In genomic region chr15:67836477-67836876, GRCh38 we compare ENCODE assay signal across 8 cellular contexts. TPM values are rescaled to one million over a fixed set of nuclear protein-coding genes. Genes with fewer than 3 reads are reported as not detected.
A peak's percentile ranks its signal among the peaks of the same experiment; 100 is the strongest.
DNase-seq lines count a peak whose midpoint lies in the region; ATAC-seq and TF ChIP-seq lines count a peak whose summit lies in the region.

No MANE protein-coding gene starts in this region.

- CTCF ChIA-PET in activated CD4-positive, alpha-beta memory T cell treated with anti-CD3 and anti-CD28 coated beads for 36 hours (lab: Charles Lee) = interaction anchor here (0.8 to 5.1 kb wide), 9 partner anchors 11 to 379 kb away, joined by 3 to 104 read pairs (median 5); partner anchors contain the start of genes C15orf61 and SKOR1

- H3K9ac ChIP-seq in fibroblast of lung (ENCODE audit: insufficient read depth, low read length) = no peak overlapping the region

- H3K27me3 ChIP-seq in fibroblast of lung (ENCODE audit: control insufficient read depth, insufficient read depth, low read length) = peaks cover 52% of the 10 kb centered on the region

- intact Hi-C loops in activated CD4-positive, alpha-beta memory T cell treated with anti-CD3 and anti-CD28 coated beads for 36 hours (cut with micrococcal nuclease) = loop anchor here (1.0 to 10.0 kb wide), 4 partner anchors 379 to 772 kb away; partner anchors contain the start of gene SMAD3
- intact Hi-C loops in posterior vena cava (cut with DNase I) = loop anchor here in 1 of 2 donors (5.0 to 10.0 kb wide), 2 partner anchors 342 to 379 kb away; no protein-coding TSS in a partner anchor

- peaks cover 49% of the 10 kb centered on the region for H3K27me3 Mint-ChIP-seq in activated CD4-positive, alpha-beta memory T cell treated with anti-CD3 and anti-CD28 coated beads for 36 hours

- H3K27ac Mint-ChIP-seq in activated CD4-positive, alpha-beta memory T cell treated with anti-CD3 and anti-CD28 coated beads for 36 hours = no peak overlapping the region

- H3K4me3 ChIP-seq in fibroblast of lung (replicated peaks in 1 of 4; ENCODE audit: control extremely low read depth in 1 of 4, insufficient read depth in 1 of 4, low read depth in 3 of 4, low read length in 4 of 4) = peak overlapping the region in 2 of 4 experiments; percentile 50 to 53

- H3K9me3 Mint-ChIP-seq in activated CD4-positive, alpha-beta memory T cell treated with anti-CD3 and anti-CD28 coated beads for 36 hours = no peaks in the 10 kb centered on the region

- peaks cover 57% of the 10 kb centered on the region for H3K4me1 Mint-ChIP-seq in activated CD4-positive, alpha-beta memory T cell treated with anti-CD3 and anti-CD28 coated beads for 36 hours (ENCODE audit: low read depth)

- peak overlapping the region; percentile 21 for H3K4me2 ChIP-seq in fibroblast of lung (ENCODE audit: extremely low read depth, insufficient read depth, low read length)

- no peaks in the 10 kb centered on the region for H3K36me3 ChIP-seq in fibroblast of lung (ENCODE audit: control insufficient read depth, insufficient read depth, low read length)

- DNase-seq in NCI-H1092 treated with DMSO at 0.1 percent for 48 hours (lab: John Stamatoyannopoulos, UW) (peak; percentile 24), NCI-H1092 (lab: John Stamatoyannopoulos, UW) (no peak), NCI-H1417 (lab: John Stamatoyannopoulos, UW) (peak; percentile 22 to 69 (median 52)), fibroblast of lung (ENCODE audit: low read depth in 2 of 2) (peak in 1 of 2 donors; percentile 60), posterior vena cava (ENCODE audit: low spot score) (peak; percentile 79)
- DNase-seq in activated CD4-positive, alpha-beta memory T cell treated with anti-CD3 and anti-CD28 coated beads for 36 hours = peak; percentile 61
- DNase-seq in NK-92 treated with Interleukin-12 subunit alpha and Interleukin-12 subunit beta, amount 100 ng/mL, for 24 hours (lab: John Stamatoyannopoulos, UW) = no peak

- no peak overlapping the region for H3K27ac ChIP-seq in fibroblast of lung (ENCODE audit: insufficient read depth, low read length)

- no peak overlapping the region for H2AFZ ChIP-seq in fibroblast of lung (ENCODE audit: low read length)

- H3K36me3 Mint-ChIP-seq in activated CD4-positive, alpha-beta memory T cell treated with anti-CD3 and anti-CD28 coated beads for 36 hours = peaks cover 4% of the 10 kb centered on the region

- H3K79me2 ChIP-seq in fibroblast of lung (ENCODE audit: control insufficient read depth, insufficient read depth, low read length) = no peaks in the 10 kb centered on the region

- H4K20me1 ChIP-seq in fibroblast of lung (ENCODE audit: control insufficient read depth, extremely low read depth, insufficient read depth, low read length) = no peaks in the 10 kb centered on the region

- POLR2A ChIA-PET in activated CD4-positive, alpha-beta memory T cell treated with anti-CD3 and anti-CD28 coated beads for 36 hours (lab: Charles Lee) = no interaction called here

- ATAC-seq in HG02623 (IDR thresholded peaks at IDR 0.05; ENCODE audit: unreplicated experiment) = no peak

- H3K4me1 ChIP-seq in fibroblast of lung (ENCODE audit: control insufficient read depth, extremely low read depth, insufficient read depth, low read length) = peaks cover 10% of the 10 kb centered on the region

- no peak overlapping the region for H3K4me3 Mint-ChIP-seq in activated CD4-positive, alpha-beta memory T cell treated with anti-CD3 and anti-CD28 coated beads for 36 hours

- peak; percentile 74 to 77 for TF ChIP-seq CTCF in fibroblast of lung (conservative IDR thresholded peaks at IDR 0.05 in 1 of 2, IDR thresholded peaks at IDR 0.05 in 1 of 2; ENCODE audit: low read depth in 1 of 2, low read length in 2 of 2)

- no peaks in the 10 kb centered on the region for H3K9me3 ChIP-seq in fibroblast of lung (ENCODE audit: control insufficient read depth, insufficient read depth, low read depth, low read length)

RNA-seq across cellular contexts. Expression of gene RNU6-1, which starts 3.4 kb away (rescaled TPM):
- not detected for total RNA-seq in activated CD4-positive, alpha-beta memory T cell treated with anti-CD3 and anti-CD28 coated beads for 36 hours
- not detected in 2 replicates for total RNA-seq in fibroblast of lung
- polyA plus RNA-seq in fibroblast of lung = not detected in 2 replicates
- polyA plus RNA-seq in fibroblast of lung (2012) = not detected in 2 replicates
- not detected in 2 replicates for polyA minus RNA-seq in fibroblast of lung (ENCODE audit: low replicate concordance)
- not detected for total RNA-seq in posterior vena cava

RNA-seq across cellular contexts. Expression of gene SKOR1, which starts 11.2 kb away (rescaled TPM):
- under 1 TPM; 0.12 TPM for total RNA-seq in activated CD4-positive, alpha-beta memory T cell treated with anti-CD3 and anti-CD28 coated beads for 36 hours
- under 0.01 and 0.17 TPM in 2 replicates for total RNA-seq in fibroblast of lung
- polyA plus RNA-seq in fibroblast of lung = 0.01 and 0.02 TPM in 2 replicates
- polyA plus RNA-seq in fibroblast of lung (2012) = 0.03 and 0.05 TPM in 2 replicates
- polyA minus RNA-seq in fibroblast of lung (ENCODE audit: low replicate concordance) = 0.96 TPM in 1 of 2 replicates, not detected in the other
- under 1 TPM; 0.51 to 0.76 TPM for total RNA-seq in posterior vena cava

Comparison
In these comparisons a context has a peak if more than half of its experiments do, and no peak if none do; other contexts are left out.
1. DNase-seq: peak in NCI-H1092 treated with DMSO at 0.1 percent for 48 hours (single experiment), NCI-H1417 (3 of 3), activated CD4-positive, alpha-beta memory T cell treated with anti-CD3 and anti-CD28 coated beads for 36 hours (single experiment) and posterior vena cava (single experiment); none in NCI-H1092 (single experiment) and NK-92 treated with Interleukin-12 subunit alpha and Interleukin-12 subunit beta, amount 100 ng/mL, for 24 hours (single experiment).